ENCODE assay signal across 1 cellular context in the genomic region with DNA sequence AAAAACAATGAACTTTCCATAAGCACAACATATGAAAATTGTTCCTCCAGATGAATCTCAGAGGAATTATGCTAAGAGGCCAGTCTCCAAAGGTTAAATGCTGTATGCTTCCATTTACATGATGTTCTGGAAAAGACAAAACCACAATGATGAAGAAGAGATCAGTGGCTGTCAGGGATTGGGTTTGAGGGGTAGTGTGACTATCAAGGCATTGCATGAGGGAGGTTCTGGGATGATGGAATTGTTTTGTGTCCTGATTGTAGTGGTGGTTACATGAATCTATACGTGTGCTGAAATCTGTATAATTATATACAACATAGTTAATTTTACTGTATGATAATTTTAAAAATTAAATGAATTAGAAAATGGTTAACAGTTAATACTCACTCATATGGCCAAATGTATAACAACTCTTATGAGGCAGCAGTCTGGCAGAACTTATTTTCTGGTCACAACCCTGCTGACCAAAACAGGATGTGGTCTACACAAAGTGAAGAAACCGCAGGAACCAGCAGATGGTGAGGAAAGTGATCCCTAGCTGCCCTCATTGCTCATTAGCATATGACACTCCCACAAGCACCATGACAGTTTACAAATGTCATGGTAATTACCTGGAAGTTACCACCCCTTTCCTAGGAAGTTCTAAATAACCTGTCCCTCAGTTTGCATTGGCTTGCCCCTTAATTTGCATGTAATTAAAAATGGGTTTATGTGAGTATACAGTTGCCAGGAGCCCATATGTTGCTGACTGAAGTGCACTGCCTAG.
TF ChIP-seq lines count a peak whose summit lies in the region.

No MANE protein-coding gene starts in this region.

TF ChIP-seq in K562, 482 proteins besides CTCF, POLR2A, EP300 and RAD21 (continued from another document and continues in another):
- peak in 1 of 2 experiments; percentile 46; a peak in 1 of 4 replicates for TF ChIP-seq HDAC1 (IDR thresholded peaks at IDR 0.05)
- TF ChIP-seq E2F6 (IDR thresholded peaks at IDR 0.05; ENCODE audit: borderline replicate concordance in 1 of 2, extremely low read depth in 1 of 2, insufficient read depth in 1 of 2, insufficient read length in 1 of 2, low read depth in 1 of 2, low read length in 1 of 2, poor library complexity in 1 of 2, severe bottlenecking in 1 of 2), result no peak
- TF ChIP-seq HDGF (IDR thresholded peaks at IDR 0.05), result no peak
- TF ChIP-seq TCFL5 (CRISPR knock-in tag; conservative IDR thresholded peaks at IDR 0.05), result no peak
- TF ChIP-seq MCM2 (IDR thresholded peaks at IDR 0.05; ENCODE audit: low read depth), result no peak
- TF ChIP-seq RFX5 (IDR thresholded peaks at IDR 0.05; ENCODE audit: low read depth, low read length), result no peak
- TF ChIP-seq SP1 (CRISPR knock-in tag; IDR thresholded peaks at IDR 0.05), result 0 out of 2 replicates have a peak, but pooled peaks have one; percentile 33
- TF ChIP-seq TRIM28 (IDR thresholded peaks at IDR 0.05), result no peak
- TF ChIP-seq EZH2 (IDR thresholded peaks at IDR 0.05; ENCODE audit: borderline replicate concordance, low read depth, low read length), result no peak
- no peak for TF ChIP-seq ZNF253 (CRISPR knock-in tag; conservative IDR thresholded peaks at IDR 0.05)
- TF ChIP-seq ZNF764 (CRISPR knock-in tag; IDR thresholded peaks at IDR 0.05; ENCODE audit: low read depth), result no peak
- TF ChIP-seq ESRRA (IDR thresholded peaks at IDR 0.05; ENCODE audit: borderline replicate concordance, low read depth), result peak; percentile 96; the same call in 1 of the 2 replicates
- peak; percentile 78; the same call in 1 of the 2 replicates for TF ChIP-seq ETV5 (CRISPR knock-in tag; IDR thresholded peaks at IDR 0.05; ENCODE audit: low read depth)
- no peak for TF ChIP-seq PYGO2 (tag; IDR thresholded peaks at IDR 0.05)
- TF ChIP-seq ZNF175 (CRISPR knock-in tag; IDR thresholded peaks at IDR 0.05; ENCODE audit: low read depth), result no peak
- no peak for TF ChIP-seq CLOCK (CRISPR knock-in tag; IDR thresholded peaks at IDR 0.05; ENCODE audit: borderline replicate concordance)
- TF ChIP-seq ZBTB17 (CRISPR knock-in tag; IDR thresholded peaks at IDR 0.05), result no peak
- no peak for TF ChIP-seq ZC3H11A (IDR thresholded peaks at IDR 0.05; ENCODE audit: low read depth, low read length)
- peak in 1 of 3 experiments; percentile 80; a peak in 2 of 6 replicates for TF ChIP-seq ZBTB11 (CRISPR knock-in tag; IDR thresholded peaks at IDR 0.05)
- no peak for TF ChIP-seq PBX2 (CRISPR knock-in tag; IDR thresholded peaks at IDR 0.05; ENCODE audit: low read depth)
- TF ChIP-seq PBX2 (tag; conservative IDR thresholded peaks at IDR 0.05; ENCODE audit: low read depth), result peak; percentile 84
- peak in 1 of 2 experiments; percentile 30; a peak in 1 of 4 replicates for TF ChIP-seq NRF1 (conservative IDR thresholded peaks at IDR 0.05 in 1 of 2, IDR thresholded peaks at IDR 0.05 in 1 of 2)
- TF ChIP-seq MLLT1 (IDR thresholded peaks at IDR 0.05), result peak in 1 of 2 experiments; percentile 94; a peak in 2 of 4 replicates
- 0 out of 2 replicates have a peak, but pooled peaks have one; percentile 47 for TF ChIP-seq ZSCAN29 (IDR thresholded peaks at IDR 0.05)
- peak; percentile 70 for TF ChIP-seq ARID1B (IDR thresholded peaks at IDR 0.05)
- TF ChIP-seq ZNF584 (CRISPR knock-in tag; IDR thresholded peaks at IDR 0.05; ENCODE audit: low read depth), result 0 out of 2 replicates have a peak, but pooled peaks have one; percentile 35
- peak; percentile 47 for TF ChIP-seq JUND (IDR thresholded peaks at IDR 0.05; ENCODE audit: borderline replicate concordance, low read depth, low read length)
- peak; percentile 30; the same call in 1 of the 3 replicates for TF ChIP-seq JUND (tag; IDR thresholded peaks at IDR 0.05; ENCODE audit: borderline replicate concordance, low read depth, low read length)
- no peak for TF ChIP-seq MITF (IDR thresholded peaks at IDR 0.05)
- no peak for TF ChIP-seq JUN (IDR thresholded peaks at IDR 0.05; ENCODE audit: borderline replicate concordance, low read depth, low read length)
- no peak for TF ChIP-seq JUN (CRISPR knock-in tag; IDR thresholded peaks at IDR 0.05; ENCODE audit: borderline replicate concordance)
- TF ChIP-seq CBFA2T3 (IDR thresholded peaks at IDR 0.05), result peak; percentile 56
- TF ChIP-seq LCOR (CRISPR knock-in tag; IDR thresholded peaks at IDR 0.05), result no peak
- no peak for TF ChIP-seq ZNF133 (CRISPR knock-in tag; IDR thresholded peaks at IDR 0.05)
- TF ChIP-seq, protein P1, sequence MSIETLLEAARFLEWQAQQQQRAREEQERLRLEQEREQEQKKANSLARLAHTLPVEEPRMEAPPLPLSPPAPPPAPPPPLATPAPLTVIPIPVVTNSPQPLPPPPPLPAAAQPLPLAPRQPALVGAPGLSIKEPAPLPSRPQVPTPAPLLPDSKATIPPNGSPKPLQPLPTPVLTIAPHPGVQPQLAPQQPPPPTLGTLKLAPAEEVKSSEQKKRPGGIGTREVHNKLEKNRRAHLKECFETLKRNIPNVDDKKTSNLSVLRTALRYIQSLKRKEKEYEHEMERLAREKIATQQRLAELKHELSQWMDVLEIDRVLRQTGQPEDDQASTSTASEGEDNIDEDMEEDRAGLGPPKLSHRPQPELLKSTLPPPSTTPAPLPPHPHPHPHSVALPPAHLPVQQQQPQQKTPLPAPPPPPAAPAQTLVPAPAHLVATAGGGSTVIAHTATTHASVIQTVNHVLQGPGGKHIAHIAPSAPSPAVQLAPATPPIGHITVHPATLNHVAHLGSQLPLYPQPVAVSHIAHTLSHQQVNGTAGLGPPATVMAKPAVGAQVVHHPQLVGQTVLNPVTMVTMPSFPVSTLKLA (conservative IDR thresholded peaks at IDR 0.05), result peak in 1 of 2 experiments; percentile 39; a peak in 1 of 4 replicates
- TF ChIP-seq GABPA (tag; conservative IDR thresholded peaks at IDR 0.05; ENCODE audit: low read depth), result peak; percentile 85
- no peak for TF ChIP-seq PCBP1 (IDR thresholded peaks at IDR 0.05; ENCODE audit: low read depth, low read length, poor library complexity, severe bottlenecking)
- TF ChIP-seq TOE1 (IDR thresholded peaks at IDR 0.05; ENCODE audit: borderline replicate concordance), result no peak
- TF ChIP-seq TOE1 (CRISPR knock-in tag; IDR thresholded peaks at IDR 0.05; ENCODE audit: borderline replicate concordance, low read depth), result no peak
- no peak for TF ChIP-seq ZFX (CRISPR knock-in tag; IDR thresholded peaks at IDR 0.05)
- no peak for TF ChIP-seq MCM5 (IDR thresholded peaks at IDR 0.05; ENCODE audit: low read depth)
- TF ChIP-seq NCOA1 (IDR thresholded peaks at IDR 0.05; ENCODE audit: low read depth), result peak; percentile 16; the same call in 1 of the 2 replicates
- TF ChIP-seq CXXC5 (CRISPR knock-in tag; IDR thresholded peaks at IDR 0.05), result no peak
- TF ChIP-seq STAT5A (IDR thresholded peaks at IDR 0.05; ENCODE audit: borderline replicate concordance, low read length), result peak; percentile 92
- TF ChIP-seq ARNT (IDR thresholded peaks at IDR 0.05), result 0 out of 4 replicates have a peak, but pooled peaks of 1 of the 2 experiments have one; percentile 14
- TF ChIP-seq ZNF24 (IDR thresholded peaks at IDR 0.05), result no peak
- TF ChIP-seq, protein P2, sequence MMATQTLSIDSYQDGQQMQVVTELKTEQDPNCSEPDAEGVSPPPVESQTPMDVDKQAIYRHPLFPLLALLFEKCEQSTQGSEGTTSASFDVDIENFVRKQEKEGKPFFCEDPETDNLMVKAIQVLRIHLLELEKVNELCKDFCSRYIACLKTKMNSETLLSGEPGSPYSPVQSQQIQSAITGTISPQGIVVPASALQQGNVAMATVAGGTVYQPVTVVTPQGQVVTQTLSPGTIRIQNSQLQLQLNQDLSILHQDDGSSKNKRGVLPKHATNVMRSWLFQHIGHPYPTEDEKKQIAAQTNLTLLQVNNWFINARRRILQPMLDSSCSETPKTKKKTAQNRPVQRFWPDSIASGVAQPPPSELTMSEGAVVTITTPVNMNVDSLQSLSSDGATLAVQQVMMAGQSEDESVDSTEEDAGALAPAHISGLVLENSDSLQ (IDR thresholded peaks at IDR 0.05), result peak; percentile 96
- no peak for TF ChIP-seq TSC22D4 (tag; IDR thresholded peaks at IDR 0.05)
